In genomic region chr16:67268136-67268579, GRCh38 we compare ENCODE assay signal across 1 cellular context.
TF ChIP-seq lines count a peak whose summit lies in the region.

No MANE protein-coding gene starts in this region.

TF ChIP-seq in K562, 482 proteins besides CTCF, POLR2A, EP300 and RAD21 (continued from another document):
- TF ChIP-seq SAFB (IDR thresholded peaks at IDR 0.05; ENCODE audit: borderline replicate concordance, low read depth, low read length) = no peak
